In the genomic region with DNA sequence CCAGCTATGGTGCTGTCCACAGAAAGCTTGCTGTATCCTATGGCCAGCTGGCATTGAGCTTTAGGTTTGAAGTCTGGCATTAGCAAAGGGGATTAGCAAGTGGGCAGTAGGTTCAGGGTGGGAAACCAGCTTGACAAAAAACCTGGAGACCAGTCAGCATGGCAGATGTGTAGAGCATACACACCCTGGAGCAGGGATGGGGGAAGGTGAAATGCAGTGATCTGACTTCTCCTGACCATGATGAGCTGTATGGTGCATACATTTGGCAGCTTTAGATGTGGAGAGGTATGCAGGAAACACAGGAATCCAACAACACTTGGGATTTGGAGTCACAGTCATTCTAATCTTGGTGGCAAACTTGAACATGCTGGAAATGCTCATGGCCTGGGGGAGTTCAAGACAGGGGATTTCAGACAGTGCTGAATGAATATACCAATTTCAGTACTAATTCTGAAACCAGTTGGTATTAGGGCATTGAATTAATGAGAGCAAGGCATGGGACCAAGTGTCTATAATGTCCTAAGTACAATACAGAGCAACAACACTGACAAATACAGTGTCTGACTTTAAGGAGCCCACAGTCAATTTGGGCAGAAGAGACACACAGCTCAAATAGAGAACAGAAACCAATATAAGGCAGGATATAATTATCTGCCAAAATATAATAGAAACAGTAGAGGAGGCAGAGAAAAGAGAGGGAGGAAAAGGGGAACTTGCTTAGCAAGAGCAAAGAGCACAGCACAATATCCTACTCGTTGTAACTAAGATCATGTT, we compare ENCODE assay signal across 9 cellular contexts.
A peak's percentile ranks its signal among the peaks of the same experiment; 100 is the strongest.
DNase-seq lines count a peak whose midpoint lies in the region; ATAC-seq and FAIRE-seq lines count a peak whose summit lies in the region.
"Had no signal": no experiment of that assay in that cellular context is flagged by ENCODE, and none has a peak within 500 bp of the region (broad histone marks: within the 10 kb centered on the region; RNA-seq: fewer than 3 reads in every experiment).

No MANE protein-coding gene starts in this region.

- FAIRE-seq in HTR-8/SVneo (lab: Jason Lieb, UNC): no peak

- ATAC-seq in GM19025 (IDR thresholded peaks at IDR 0.05; ENCODE audit: low read depth, unreplicated experiment) (peak; percentile 75), HG03045 (IDR thresholded peaks at IDR 0.05; ENCODE audit: unreplicated experiment) (peak; percentile 58)

- peak; percentile 51 to 59 for DNase-seq in AML-193 (lab: John Stamatoyannopoulos, UW)
- DNase-seq in SIG-M5 treated with dmso at 0.1 percent for 504 hours (lab: John Stamatoyannopoulos, UW; ENCODE audit: unreplicated experiment): peak; percentile 98
- DNase-seq in T-helper 9 cell: no peak
- no peak for DNase-seq in islet precursor cell
- DNase-seq in HTR-8/SVneo (ENCODE audit: insufficient read length, low spot score): no peak
- no peak for DNase-seq in activated CD4-positive, alpha-beta T cell treated with anti-CD3 and anti-CD28 coated beads for 48 hours
- DNase-seq: NCI-H1092 had no signal

Comparison
In these comparisons a context has a peak if more than half of its experiments do, and no peak if none do; other contexts are left out.
1. DNase-seq: peak in AML-193 (2 of 2) and SIG-M5 treated with dmso at 0.1 percent for 504 hours (single experiment); none in T-helper 9 cell (single experiment), islet precursor cell (single experiment), HTR-8/SVneo (single experiment) and activated CD4-positive, alpha-beta T cell treated with anti-CD3 and anti-CD28 coated beads for 48 hours (single experiment).